Comparison of ENCODE assay signal across 12 cellular contexts in genomic region chrX:97326456-97326855, GRCh38.
DNase-seq lines count a peak whose midpoint lies in the region; ATAC-seq and TF ChIP-seq lines count a peak whose summit lies in the region.
"Had no signal": no experiment of that assay in that cellular context is flagged by ENCODE, and none has a peak within 500 bp of the region (broad histone marks: within the 10 kb centered on the region; RNA-seq: fewer than 3 reads in every experiment).

No MANE protein-coding gene starts in this region.

- no peaks in the 10 kb centered on the region for H3K4me1 ChIP-seq in CD8-positive, alpha-beta T cell (ENCODE audit: insufficient read depth, low read length)

- H3K27me3 Mint-ChIP-seq in memory B cell, result no peaks in the 10 kb centered on the region
- no peaks in the 10 kb centered on the region for H3K27me3 Mint-ChIP-seq in activated naive CD4-positive, alpha-beta T cell treated with anti-CD3 and anti-CD28 coated beads, Interleukin-2, amount 10 ng/mL, durations not matched to agents 7 days and 5 days
- no peaks in the 10 kb centered on the region for H3K27me3 Mint-ChIP-seq in CD8-positive, alpha-beta T cell (ENCODE audit: low read depth)
- H3K27me3 Mint-ChIP-seq: activated naive CD8-positive, alpha-beta T cell had no signal

- no peak overlapping the region for H3K4me3 ChIP-seq in CD8-positive, alpha-beta T cell (ENCODE audit: low read depth, low read length)

- H3K9me3 ChIP-seq in CD8-positive, alpha-beta T cell (ENCODE audit: low read length), result no peaks in the 10 kb centered on the region

- DNase-seq in memory B cell (ENCODE audit: low spot score in 2 of 2) (no peak), NCI-H226 (no peak), activated T-cell treated with anti-CD3 and anti-CD28 coated beads for 4 hours (no peak)
- no peak for DNase-seq in activated naive CD4-positive, alpha-beta T cell treated with anti-CD3 and anti-CD28 coated beads, Interleukin-2, amount 10 ng/mL, durations not matched to agents 7 days and 5 days
- DNase-seq in CD8-positive, alpha-beta T cell, result no peak
- DNase-seq: NCI-H1092 treated with DMSO at 0.1 percent for 48 hours had no signal

- no peak overlapping the region for H3K27ac Mint-ChIP-seq in memory B cell
- no peak overlapping the region for H3K27ac Mint-ChIP-seq in activated naive CD4-positive, alpha-beta T cell treated with anti-CD3 and anti-CD28 coated beads, Interleukin-2, amount 10 ng/mL, durations not matched to agents 7 days and 5 days
- no peak overlapping the region for H3K27ac Mint-ChIP-seq in CD8-positive, alpha-beta T cell
- H3K27ac Mint-ChIP-seq: activated naive CD8-positive, alpha-beta T cell; WTC11 had no signal

- no peaks in the 10 kb centered on the region for H3K9me3 Mint-ChIP-seq in memory B cell
- no peaks in the 10 kb centered on the region for H3K9me3 Mint-ChIP-seq in activated naive CD4-positive, alpha-beta T cell treated with anti-CD3 and anti-CD28 coated beads, Interleukin-2, amount 10 ng/mL, durations not matched to agents 7 days and 5 days
- no peaks in the 10 kb centered on the region for H3K9me3 Mint-ChIP-seq in CD8-positive, alpha-beta T cell
- H3K9me3 Mint-ChIP-seq: WTC11 had no signal

- no peaks in the 10 kb centered on the region for H3K36me3 Mint-ChIP-seq in memory B cell
- H3K36me3 Mint-ChIP-seq in activated naive CD4-positive, alpha-beta T cell treated with anti-CD3 and anti-CD28 coated beads, Interleukin-2, amount 10 ng/mL, durations not matched to agents 7 days and 5 days, result no peaks in the 10 kb centered on the region
- H3K36me3 Mint-ChIP-seq in CD8-positive, alpha-beta T cell, result no peaks in the 10 kb centered on the region

- H3K36me3 ChIP-seq in CD8-positive, alpha-beta T cell (ENCODE audit: insufficient read depth, low read length), result no peaks in the 10 kb centered on the region

- intact Hi-C loops in CD8-positive, alpha-beta T cell (cut with DNase I, micrococcal nuclease), result no loop called here

- POLR2A ChIA-PET in CD8-positive, alpha-beta T cell (lab: Charles Lee), result no interaction called here

- no peak overlapping the region for H3K27ac ChIP-seq in CD8-positive, alpha-beta T cell (ENCODE audit: low read depth, low read length)
- H3K27ac ChIP-seq: RWPE1 had no signal

- H3K4me1 Mint-ChIP-seq in memory B cell, result peaks cover 2% of the 10 kb centered on the region
- H3K4me1 Mint-ChIP-seq in activated naive CD4-positive, alpha-beta T cell treated with anti-CD3 and anti-CD28 coated beads, Interleukin-2, amount 10 ng/mL, durations not matched to agents 7 days and 5 days, result no peaks in the 10 kb centered on the region
- no peaks in the 10 kb centered on the region for H3K4me1 Mint-ChIP-seq in CD8-positive, alpha-beta T cell (ENCODE audit: low read depth)

- H3K4me3 Mint-ChIP-seq in memory B cell, result no peak overlapping the region
- no peak overlapping the region for H3K4me3 Mint-ChIP-seq in activated naive CD4-positive, alpha-beta T cell treated with anti-CD3 and anti-CD28 coated beads, Interleukin-2, amount 10 ng/mL, durations not matched to agents 7 days and 5 days
- H3K4me3 Mint-ChIP-seq in CD8-positive, alpha-beta T cell, result no peak overlapping the region
- H3K4me3 Mint-ChIP-seq: activated naive CD8-positive, alpha-beta T cell; WTC11 had no signal

- H3K27me3 ChIP-seq in CD8-positive, alpha-beta T cell (ENCODE audit: insufficient read depth, low read length), result no peaks in the 10 kb centered on the region

- ATAC-seq in GM19035 (IDR thresholded peaks at IDR 0.05; ENCODE audit: unreplicated experiment) (peak; percentile 98), HG02571 (IDR thresholded peaks at IDR 0.05; ENCODE audit: unreplicated experiment) (peak; percentile 83), HG03378 (IDR thresholded peaks at IDR 0.05; ENCODE audit: unreplicated experiment) (peak; percentile 86), memory B cell (ENCODE audit: low read depth) (peak; percentile 49)
- no peak for ATAC-seq in CD8-positive, alpha-beta T cell
- ATAC-seq: WTC11 had no signal

- CTCF ChIA-PET in activated naive CD4-positive, alpha-beta T cell treated with anti-CD3 and anti-CD28 coated beads, Interleukin-2, amount 10 ng/mL, durations not matched to agents 7 days and 5 days (lab: Charles Lee), result no interaction called here
- CTCF ChIA-PET in CD8-positive, alpha-beta T cell (lab: Charles Lee), result no interaction called here

- TF ChIP-seq CTCF in CD8-positive, alpha-beta T cell (IDR thresholded peaks at IDR 0.05), result no peak
